In the genomic region with DNA sequence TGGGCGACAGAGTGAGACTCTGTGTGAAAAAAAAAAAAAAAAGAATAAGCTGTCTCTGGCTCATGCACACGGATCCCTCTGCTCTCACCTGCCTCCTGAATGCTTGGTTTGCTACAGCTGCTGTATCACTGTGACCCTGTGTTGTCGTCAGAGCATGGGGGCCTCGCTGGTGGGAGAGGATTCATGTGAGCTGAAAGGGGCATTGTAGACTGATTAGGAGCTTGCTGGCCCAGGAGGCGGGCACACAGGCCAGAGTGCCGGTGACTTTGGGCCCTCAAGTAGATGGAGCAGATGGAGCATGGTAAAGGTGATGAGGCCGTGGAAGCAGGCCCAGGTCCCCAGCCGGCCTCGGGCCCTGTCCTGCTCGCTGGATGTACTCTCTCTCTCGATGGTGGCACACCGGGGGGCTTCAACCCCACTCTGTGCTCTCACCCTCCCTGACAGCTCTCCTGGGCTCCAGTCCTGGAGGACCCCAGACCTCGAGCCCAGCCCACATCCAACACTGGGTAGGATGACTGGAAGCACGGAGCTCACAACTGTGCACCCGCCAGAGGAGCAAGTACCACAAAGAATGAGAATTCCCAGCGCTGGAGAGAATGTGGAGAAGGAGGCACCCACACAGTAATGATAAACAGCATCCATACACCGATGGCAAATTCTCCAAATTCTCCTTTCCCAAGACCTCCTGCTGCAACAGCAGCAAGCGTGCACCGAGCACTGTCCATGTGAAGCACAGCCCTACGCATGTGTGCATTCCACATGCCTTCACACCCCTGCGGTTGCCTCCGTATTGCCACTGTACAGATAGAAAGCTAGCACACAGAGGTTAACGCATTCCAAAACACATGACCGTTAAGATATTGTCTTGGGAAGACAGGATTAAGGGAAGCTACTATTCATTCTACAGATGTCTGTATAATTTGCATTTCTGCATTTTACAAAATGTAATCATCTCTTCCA, we compare ENCODE assay signal across 22 cellular contexts. TPM values are rescaled to one million over a fixed set of nuclear protein-coding genes. Genes with fewer than 3 reads are reported as not detected.
"Had no signal": no experiment of that assay in that cellular context is flagged by ENCODE, and none has a peak within 500 bp of the region (broad histone marks: within the 10 kb centered on the region; RNA-seq: fewer than 3 reads in every experiment).

No MANE protein-coding gene starts in this region.

- H3K27ac ChIP-seq: adrenal gland, cardiac muscle cell, esophagus squamous epithelium, lower lobe of right lung, ovary had no signal

- H3K36me3 ChIP-seq: adrenal gland, cardiac muscle cell, esophagus squamous epithelium, lower lobe of right lung, ovary had no signal

- H3K9me3 Mint-ChIP-seq: activated naive CD4-positive, alpha-beta T cell treated with anti-CD3 and anti-CD28 coated beads, Interleukin-2, amount 10 ng/mL, durations not matched to agents 7 days and 5 days; activated T-helper 17 cell treated with anti-CD3 and anti-CD28 coated beads, Interleukin-2, amount 50 U/mL, for 72 hours; mesothelial cell of epicardium; nephron progenitor cell; stimulated activated naive CD8-positive, alpha-beta T cell treated with anti-CD3 and anti-CD28 coated beads, Interleukin-15, Interleukin-2, amounts not matched to agents 100 ng/mL and 50 ng/mL, for 24 hours; WTC11 had no signal

- DNase-seq: activated CD4-positive, alpha-beta T cell treated with anti-CD3 and anti-CD28 coated beads for 4 hours; activated naive CD4-positive, alpha-beta T cell treated with anti-CD3 and anti-CD28 coated beads, Interleukin-2, amount 10 ng/mL, durations not matched to agents 7 days and 5 days; esophagus squamous epithelium; hypothalamus; kidney glomerular epithelial cell; lower lobe of right lung; nephron progenitor cell; ovary; SIG-M5; stimulated activated CD4-positive, alpha-beta T cell treated with anti-CD3 and anti-CD28 coated beads, Interleukin-4, amount 100 ng/mL, for 4 hours; stimulated activated CD8-positive, alpha-beta memory T cell treated with anti-CD3 and anti-CD28 coated beads, Interleukin-4, amount 100 ng/mL, for 48 hours had no signal

- H3K27me3 Mint-ChIP-seq: activated T-helper 17 cell treated with anti-CD3 and anti-CD28 coated beads, Interleukin-2, amount 50 U/mL, for 72 hours had no signal

- H3K27ac Mint-ChIP-seq: activated naive CD4-positive, alpha-beta T cell treated with anti-CD3 and anti-CD28 coated beads, Interleukin-2, amount 10 ng/mL, durations not matched to agents 7 days and 5 days; activated T-helper 17 cell treated with anti-CD3 and anti-CD28 coated beads, Interleukin-2, amount 50 U/mL, for 72 hours; mesothelial cell of epicardium; nephron progenitor cell; stimulated activated naive CD8-positive, alpha-beta T cell treated with anti-CD3 and anti-CD28 coated beads, Interleukin-15, Interleukin-2, amounts not matched to agents 100 ng/mL and 50 ng/mL, for 24 hours; WTC11 had no signal

- FAIRE-seq: colon, TTC549 had no signal

- H3K9me3 ChIP-seq: adrenal gland, esophagus squamous epithelium, lower lobe of right lung, ovary had no signal

- H3K27me3 ChIP-seq: adrenal gland, ovary had no signal

- H3K36me3 Mint-ChIP-seq: activated naive CD4-positive, alpha-beta T cell treated with anti-CD3 and anti-CD28 coated beads, Interleukin-2, amount 10 ng/mL, durations not matched to agents 7 days and 5 days; mesothelial cell of epicardium; WTC11 had no signal

- H3K4me1 Mint-ChIP-seq: activated naive CD4-positive, alpha-beta T cell treated with anti-CD3 and anti-CD28 coated beads, Interleukin-2, amount 10 ng/mL, durations not matched to agents 7 days and 5 days; activated T-helper 17 cell treated with anti-CD3 and anti-CD28 coated beads, Interleukin-2, amount 50 U/mL, for 72 hours; mesothelial cell of epicardium; WTC11 had no signal

- H3K4me3 Mint-ChIP-seq: activated naive CD4-positive, alpha-beta T cell treated with anti-CD3 and anti-CD28 coated beads, Interleukin-2, amount 10 ng/mL, durations not matched to agents 7 days and 5 days; activated T-helper 17 cell treated with anti-CD3 and anti-CD28 coated beads, Interleukin-2, amount 50 U/mL, for 72 hours; mesothelial cell of epicardium; nephron progenitor cell; stimulated activated naive CD8-positive, alpha-beta T cell treated with anti-CD3 and anti-CD28 coated beads, Interleukin-15, Interleukin-2, amounts not matched to agents 100 ng/mL and 50 ng/mL, for 24 hours; WTC11 had no signal

- H3K4me1 ChIP-seq: adrenal gland, lower lobe of right lung had no signal

- H3K4me3 ChIP-seq: adrenal gland, cardiac muscle cell, esophagus squamous epithelium, lower lobe of right lung, ovary had no signal

- ATAC-seq: activated T-helper 17 cell treated with anti-CD3 and anti-CD28 coated beads, Interleukin-2, amount 50 U/mL, for 72 hours; lower lobe of right lung; WTC11 had no signal

RNA-seq across cellular contexts. Expression of gene SCGB3A1, which starts 51.2 kb away (rescaled TPM):
- total RNA-seq: activated T-helper 17 cell treated with anti-CD3 and anti-CD28 coated beads, Interleukin-2, amount 50 U/mL, for 72 hours; cardiac muscle cell; fibroblast of villous mesenchyme; T-helper 2 cell treated with Interferon-gamma antibody and Interleukin-4, amounts not matched to agents 100 ng/mL and 5 ng/mL, for 36 hours; temporal lobe; WTC11 had no signal
